14 cellular contexts compared by ENCODE assay signal in the genomic region with DNA sequence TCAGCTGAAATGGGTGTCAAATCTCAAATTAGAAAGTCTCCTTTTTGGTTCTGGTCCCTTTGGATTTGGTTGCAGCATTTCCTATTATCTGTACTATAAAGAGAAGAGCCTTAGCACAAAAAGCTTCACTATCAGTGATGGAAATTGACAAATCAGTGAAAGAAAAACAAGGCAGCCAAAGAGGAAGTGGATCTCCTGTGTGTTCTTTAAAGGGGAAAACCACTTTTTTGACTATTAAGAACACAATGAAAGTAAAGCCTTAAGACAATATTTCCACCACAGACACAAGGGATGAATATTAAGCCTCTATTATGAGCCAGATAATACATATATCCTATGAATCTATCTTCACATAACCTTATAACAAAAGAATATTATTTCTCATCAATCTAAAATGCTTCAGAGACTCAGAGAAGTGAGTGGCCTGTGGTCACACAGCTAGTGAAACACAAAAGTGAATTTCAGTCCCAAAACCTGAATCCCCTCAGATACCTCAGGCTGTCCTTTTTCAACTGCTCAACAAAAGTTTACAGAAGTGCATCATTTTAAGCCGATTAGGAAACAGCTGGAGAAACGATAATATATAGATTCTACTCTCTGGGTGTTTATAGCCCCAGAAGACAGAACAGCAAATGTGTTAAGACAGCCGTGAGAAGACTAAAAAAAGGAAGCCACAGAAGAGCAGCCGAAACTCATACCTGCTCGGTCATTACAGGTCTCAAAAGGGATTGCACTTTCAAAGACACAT. TPM values are rescaled to one million over a fixed set of nuclear protein-coding genes. Genes with fewer than 3 reads are reported as not detected.
DNase-seq lines count a peak whose midpoint lies in the region; ATAC-seq and TF ChIP-seq lines count a peak whose summit lies in the region.
"Had no signal": no experiment of that assay in that cellular context is flagged by ENCODE, and none has a peak within 500 bp of the region (broad histone marks: within the 10 kb centered on the region; RNA-seq: fewer than 3 reads in every experiment).

No MANE protein-coding gene starts in this region.

- in situ Hi-C loops in GM13977 (cut with MboI; ENCODE audit: low pct_unique_long_range_greater_than_20kb, low sequenced_read_pairs, unreplicated experiment), result no loop called here

- DNase-seq in GM13977 (ENCODE audit: low spot score) (peak; percentile 24), glomerular visceral epithelial cell (ENCODE audit: extremely low spot score) (no peak), mucosa of gallbladder (ENCODE audit: low spot score) (no peak)
- no peak for DNase-seq in activated naive CD4-positive, alpha-beta T cell (lab: John Stamatoyannopoulos, UW)
- no peak for DNase-seq in activated naive CD4-positive, alpha-beta T cell treated with Interleukin-2 at 50 U/mL for 16 hours
- DNase-seq: activated CD4-positive, alpha-beta T cell treated with anti-CD3 and anti-CD28 coated beads, Interleukin-2, amount 50 U/mL, for 48 hours; endodermal cell; KG1; NCI-H226; stimulated activated CD8-positive, alpha-beta memory T cell treated with anti-CD3 and anti-CD28 coated beads, Interleukin-4, amount 100 ng/mL, for 48 hours had no signal

- ATAC-seq in GM19397 (IDR thresholded peaks at IDR 0.05; ENCODE audit: unreplicated experiment) (peak; percentile 87), HG02852 (IDR thresholded peaks at IDR 0.05; ENCODE audit: unreplicated experiment) (peak; percentile 87), HG03521 (IDR thresholded peaks at IDR 0.05; ENCODE audit: unreplicated experiment) (peak; percentile 84)
- ATAC-seq: sciatic nerve had no signal

- no peak for TF ChIP-seq CTCF in GM13977 (IDR thresholded peaks at IDR 0.05; ENCODE audit: extremely low read depth, insufficient read depth, missing control alignments)

RNA-seq across cellular contexts. Expression of a gene that starts 24.4 kb away (rescaled TPM):
- not detected for total RNA-seq in mucosa of gallbladder
- total RNA-seq: endodermal cell, sciatic nerve had no signal
